Comparison of ENCODE assay signal across 9 cellular contexts in genomic region chr1:241551759-241552638, GRCh38. TPM values are rescaled to one million over a fixed set of nuclear protein-coding genes. Genes with fewer than 3 reads are reported as not detected.
DNase-seq lines count a peak whose midpoint lies in the region; ATAC-seq, FAIRE-seq and TF ChIP-seq lines count a peak whose summit lies in the region.
"Had no signal": no experiment of that assay in that cellular context is flagged by ENCODE, and none has a peak within 500 bp of the region (broad histone marks: within the 10 kb centered on the region; RNA-seq: fewer than 3 reads in every experiment).

No MANE protein-coding gene starts in this region.

- 0 out of 5 replicates have a peak, but pooled peaks cover 0 to 9% of the 10 kb centered on the region in 2 experiments for H3K27me3 ChIP-seq in K562 (ENCODE audit: control insufficient read depth in 2 of 2, insufficient read depth in 2 of 2, low read length in 2 of 2)
- H3K27me3 ChIP-seq in stomach: no peaks in the 10 kb centered on the region
- H3K27me3 ChIP-seq: body of pancreas had no signal

- POLR2A ChIA-PET in K562 (lab: Yijun Ruan, JAX): interaction anchor here (0.6 to 1.3 kb wide), 5 partner anchors 11 to 295 kb away, joined by 3 to 9 read pairs (median 7); no protein-coding TSS in a partner anchor

- TF ChIP-seq EP300 in K562 (IDR thresholded peaks at IDR 0.05; ENCODE audit: low read length) (peak; percentile 49; the same call in 1 of the 2 replicates), stomach (IDR thresholded peaks at IDR 0.05) (no peak)

- peak overlapping the region; percentile 80 for H3K4me2 ChIP-seq in K562 (ENCODE audit: insufficient read depth, low read length)

- peak; percentile 63 for ATAC-seq in GM18499 (IDR thresholded peaks at IDR 0.05; ENCODE audit: insufficient read depth, unreplicated experiment)
- ATAC-seq in HG02840 (IDR thresholded peaks at IDR 0.05; ENCODE audit: low FRiP score, unreplicated experiment): peak; percentile 88
- peak; percentile 86 for ATAC-seq in K562
- ATAC-seq: body of pancreas had no signal

- peak; percentile 60 for FAIRE-seq in K562 (lab: Jason Lieb, UNC)

- intact Hi-C loops in K562 (cut with micrococcal nuclease) (no loop called here), stomach (cut with DNase I; ENCODE audit: low total_unique reads) (no loop called here)

- peak in 1 of 2 experiments; percentile 12; a peak in 1 of 4 replicates for TF ChIP-seq RAD21 in K562 (CRISPR knock-in tag; conservative IDR thresholded peaks at IDR 0.05 in 1 of 2, IDR thresholded peaks at IDR 0.05 in 1 of 2)

- peak overlapping the region; percentile 77 for H3K27ac ChIP-seq in K562 (ENCODE audit: extremely low read depth, low read depth, low read length)
- peak overlapping the region in 2 of 5 donors; percentile 12 to 73 for H3K27ac ChIP-seq in stomach

- H3K9me1 ChIP-seq in K562 (ENCODE audit: control insufficient read depth, insufficient read depth, low read length): no peaks in the 10 kb centered on the region

- H2AFZ ChIP-seq in K562 (ENCODE audit: low read depth, low read length): peak overlapping the region; percentile 96

- in situ Hi-C loops in K562 (cut with MboI): loop anchor here (5.0 kb wide), 1 partner anchor 40 kb away; no protein-coding TSS in a partner anchor

- peak overlapping the region; percentile 32 to 50; a peak in 3 of 4 replicates for H3K9ac ChIP-seq in K562 (ENCODE audit: insufficient read depth in 1 of 2, low read depth in 2 of 2, low read length in 2 of 2)

- CTCF ChIA-PET in K562 (lab: Yijun Ruan, JAX; ENCODE audit: low intra/inter-chr PET ratio): interaction anchor here (0.6 kb wide), 1 partner anchor 46 kb away, joined by 3 read pairs; no protein-coding TSS in a partner anchor

- H3K4me3 ChIP-seq in K562 (peak overlapping the region; percentile 17), stomach (no peak overlapping the region)
- H3K4me3 ChIP-seq: body of pancreas had no signal

- DNase-seq in SIG-M5 treated with dmso at 0.1 percent for 504 hours (lab: John Stamatoyannopoulos, UW; ENCODE audit: unreplicated experiment) (peak; percentile 90), K562 (ENCODE audit: extremely low read depth in 1 of 4, low spot score in 3 of 4) (peak; percentile 52 to 79 (median 60)), NCI-H1436 (lab: John Stamatoyannopoulos, UW) (no peak), D341Med (ENCODE audit: low spot score) (no peak), stomach (no peak)
- peak; percentile 52 to 65 for DNase-seq in stimulated activated CD4-positive, alpha-beta T cell treated with anti-CD3 and anti-CD28 coated beads, Interleukin-2, amount 100 ng/mL, for 24 hours

- no peaks in the 10 kb centered on the region for H3K9me3 ChIP-seq in K562 (replicated peaks; ENCODE audit: control insufficient read depth, insufficient read depth, low read depth, low read length)
- no peaks in the 10 kb centered on the region for H3K9me3 ChIP-seq in stomach
- H3K9me3 ChIP-seq: body of pancreas had no signal

- no TSS peak for BruUV-seq in K562 (replicated peaks; lab: Mats Ljungman, UMichigan)

- H3K79me2 ChIP-seq in K562 (ENCODE audit: control insufficient read depth, insufficient read depth, low read length): no peaks in the 10 kb centered on the region

- H3K36me3 ChIP-seq in K562 (ENCODE audit: control insufficient read depth, insufficient read depth, low read length) (no peaks in the 10 kb centered on the region), stomach (no peaks in the 10 kb centered on the region)

- no peak for TF ChIP-seq CTCF in K562 (IDR thresholded peaks at IDR 0.05 in 2 of 3, conservative IDR thresholded peaks at IDR 0.05 in 1 of 3; ENCODE audit: insufficient read depth in 2 of 3, low read depth in 1 of 3, low read length in 3 of 3)
- no peak for TF ChIP-seq CTCF in stomach (IDR thresholded peaks at IDR 0.05)

- H3K4me1 ChIP-seq in K562 (replicated peaks in 1 of 2; ENCODE audit: control insufficient read depth in 2 of 2, insufficient read depth in 2 of 2, low read length in 2 of 2) (peaks cover 0 to 9% of the 10 kb centered on the region in 2 experiments; a peak in 2 of 5 replicates), stomach (no peaks in the 10 kb centered on the region)
- H3K4me1 ChIP-seq: body of pancreas had no signal

- whole genome bisulfite sequencing in K562 (ENCODE audit: insufficient coverage, low coverage, missing lambda C conversion rate): 16% methylated on average over 22 of the region's 22 CpGs
- 69 to 86% (median 77%) methylated on average over 22 of the region's 22 CpGs for WGBS in stomach, 5 donors

- H4K20me1 ChIP-seq in K562 (replicated peaks; ENCODE audit: control insufficient read depth, insufficient read depth, low read length): no peaks in the 10 kb centered on the region

- TF ChIP-seq POLR2A in K562 (conservative IDR thresholded peaks at IDR 0.05) (0 out of 2 replicates have a peak, but pooled peaks have one; percentile 32), stomach (IDR thresholded peaks at IDR 0.05) (no peak)

TF ChIP-seq in K562, 482 proteins besides CTCF, POLR2A, EP300 and RAD21 (continues in another document):
- TF ChIP-seq ZBTB11 (CRISPR knock-in tag; IDR thresholded peaks at IDR 0.05) (0 out of 6 replicates have a peak, but pooled peaks of 1 of the 3 experiments have one; percentile 48), HDAC3 (IDR thresholded peaks at IDR 0.05; ENCODE audit: borderline replicate concordance, partially characterized antibody) (peak; percentile 46), NRF1 (conservative IDR thresholded peaks at IDR 0.05 in 1 of 2, IDR thresholded peaks at IDR 0.05 in 1 of 2) (0 out of 4 replicates have a peak, but pooled peaks of 1 of the 2 experiments have one; percentile 14)

RNA-seq across cellular contexts. Expression of gene KMO, which starts 19.8 kb away (rescaled TPM):
- total RNA-seq in K562 (2011; cell fraction: chromatin; rRNA removed; ENCODE audit: low replicate concordance): not detected in 2 replicates
- not detected in 2 replicates for total RNA-seq in K562 (2011; cell fraction: nucleolus; rRNA removed)
- 0.53 TPM in 1 of 2 replicates, not detected in the other for total RNA-seq in K562 (2011; cell fraction: nucleoplasm; rRNA removed)
- total RNA-seq in K562 (2014; rRNA removed) (not detected in 2 replicates), K562 (2014; rRNA removed; fragmentation: Illumina TruSeq; extraction: Trizol) (not detected in 2 replicates), K562 (2015; rRNA removed; fragmentation: Illumina TruSeq; extraction: Trizol) (0.11 and 0.19 TPM in 2 replicates), K562 (2021) (not detected in 2 replicates), stomach (under 1 TPM in 1 of 5 donors, not detected in 4; 0.18 TPM)
- polyA plus RNA-seq in K562 (2011; rRNA removed) (0.01 and 0.03 TPM in 2 replicates), K562 (2014; fragmentation: Illumina TruSeq; extraction: Trizol) (not detected in 2 replicates), K562 (2014; fragmentation: Nextera tagmentation; extraction: Ambion mirVana) (under 1 TPM in 1 of 2 experiments, not detected in 1; 0.01 TPM), K562 (2014; rRNA removed) (0.04 TPM in 1 of 2 replicates, not detected in the other), stomach (under 1 TPM in 2 of 3 donors, not detected in 1; 0.06 to 0.33 TPM)
- not detected in 2 replicates for polyA plus RNA-seq in K562 (2011; cell fraction: cytosol; rRNA removed)
- 0.03 TPM in 1 of 2 replicates, not detected in the other for polyA plus RNA-seq in K562 (2011; cell fraction: nucleus; rRNA removed)
- 0.06 and 0.12 TPM in 2 replicates for polyA plus RNA-seq in K562 (2012)
- not detected in 2 replicates for polyA minus RNA-seq in K562 (2011; rRNA and poly(A)+ RNA removed)
- not detected in 2 replicates for polyA minus RNA-seq in K562 (2011; cell fraction: cytosol; rRNA and poly(A)+ RNA removed)
- 0.11 TPM in 1 of 2 replicates, not detected in the other for polyA minus RNA-seq in K562 (2011; cell fraction: nucleus; rRNA and poly(A)+ RNA removed)

RNA-seq across cellular contexts. Expression of gene FH, which starts 32.4 kb away (rescaled TPM):
- total RNA-seq in K562 (2011; cell fraction: chromatin; rRNA removed; ENCODE audit: low replicate concordance): 50.4 and 162 TPM in 2 replicates
- 40.0 and 44.2 TPM in 2 replicates for total RNA-seq in K562 (2011; cell fraction: nucleolus; rRNA removed)
- total RNA-seq in K562 (2011; cell fraction: nucleoplasm; rRNA removed): 59.3 and 65.7 TPM in 2 replicates
- 130 and 160 TPM in 2 replicates for total RNA-seq in K562 (2014; rRNA removed)
- 240 and 270 TPM in 2 replicates for total RNA-seq in K562 (2014; rRNA removed; fragmentation: Illumina TruSeq; extraction: Trizol)
- total RNA-seq in K562 (2015; rRNA removed; fragmentation: Illumina TruSeq; extraction: Trizol): 214 and 215 TPM in 2 replicates
- total RNA-seq in K562 (2021): 208 and 211 TPM in 2 replicates
- 184 and 233 TPM in 2 replicates for polyA plus RNA-seq in K562 (2011; rRNA removed)
- 87.3 and 123 TPM in 2 replicates for polyA plus RNA-seq in K562 (2011; cell fraction: cytosol; rRNA removed)
- polyA plus RNA-seq in K562 (2011; cell fraction: nucleus; rRNA removed): 59.9 and 94.3 TPM in 2 replicates
- 169 and 211 TPM in 2 replicates for polyA plus RNA-seq in K562 (2012)
- 187 and 196 TPM in 2 replicates for polyA plus RNA-seq in K562 (2014; fragmentation: Illumina TruSeq; extraction: Trizol)
- polyA plus RNA-seq in K562 (2014; fragmentation: Nextera tagmentation; extraction: Ambion mirVana): 100 to 1,000 TPM; 117 to 163 TPM
- polyA plus RNA-seq in K562 (2014; rRNA removed): 224 and 237 TPM in 2 replicates
- polyA minus RNA-seq in K562 (2011; rRNA and poly(A)+ RNA removed): 394 and 403 TPM in 2 replicates
- 91.0 and 111 TPM in 2 replicates for polyA minus RNA-seq in K562 (2011; cell fraction: cytosol; rRNA and poly(A)+ RNA removed)
- 64.4 and 99.4 TPM in 2 replicates for polyA minus RNA-seq in K562 (2011; cell fraction: nucleus; rRNA and poly(A)+ RNA removed)
- 10 to 100 TPM in 4 of 5 donors, 1 to 10 TPM in 1; 9.9 to 71.0 (median 36.4) TPM for total RNA-seq in stomach
- polyA plus RNA-seq in stomach: 10 to 100 TPM; 45.3 to 52.5 (median 51.5) TPM

Comparison
In these comparisons a context has a peak if more than half of its experiments do, and no peak if none do; other contexts are left out.
1. DNase-seq: peak in SIG-M5 treated with dmso at 0.1 percent for 504 hours (single experiment), K562 (4 of 4) and stimulated activated CD4-positive, alpha-beta T cell treated with anti-CD3 and anti-CD28 coated beads, Interleukin-2, amount 100 ng/mL, for 24 hours (2 of 2); none in NCI-H1436 (single experiment), D341Med (single experiment) and stomach (single experiment).
2. Peak in every context shown above with its lines, with median percentiles within 50 percentile points of each other: ATAC-seq.